In the genomic region with DNA sequence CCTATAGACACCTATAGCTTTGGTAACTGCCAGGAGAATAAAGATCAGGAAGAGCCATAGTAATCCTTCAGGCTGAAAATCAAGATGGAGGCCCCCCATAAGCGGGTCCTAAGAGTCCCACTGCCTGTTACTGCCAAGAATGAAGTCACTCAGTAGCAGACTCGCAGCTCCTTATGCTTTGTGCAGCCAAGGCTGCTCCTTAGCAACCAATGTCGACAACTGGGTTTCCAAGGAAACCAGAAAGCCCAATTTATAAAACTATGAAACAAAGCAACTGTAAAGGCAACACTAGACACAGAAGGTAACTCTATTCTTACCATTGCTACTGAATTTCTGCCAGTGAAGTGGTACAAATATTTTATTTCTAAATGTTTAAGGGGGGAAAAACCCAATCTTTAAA, we compare ENCODE assay signal across 27 cellular contexts. TPM values are rescaled to one million over a fixed set of nuclear protein-coding genes. Genes with fewer than 3 reads are reported as not detected.
A peak's percentile ranks its signal among the peaks of the same experiment; 100 is the strongest.
DNase-seq lines count a peak whose midpoint lies in the region; ATAC-seq lines count a peak whose summit lies in the region.
"Had no signal": no experiment of that assay in that cellular context is flagged by ENCODE, and none has a peak within 500 bp of the region (broad histone marks: within the 10 kb centered on the region; RNA-seq: fewer than 3 reads in every experiment).

No MANE protein-coding gene starts in this region.

- no peak for ATAC-seq in HG03045 (IDR thresholded peaks at IDR 0.05; ENCODE audit: unreplicated experiment)
- ATAC-seq: left lung; stimulated activated naive B cell treated with anti-CD40 and anti-IgM and Interleukin-4, amounts not matched to agents 10 μg/mL and 1 μg/mL and 100 μg/mL, for 72 hours had no signal

- no peaks in the 10 kb centered on the region for H3K36me3 Mint-ChIP-seq in immature natural killer cell
- H3K36me3 Mint-ChIP-seq: activated naive CD8-positive, alpha-beta T cell treated with anti-CD3 and anti-CD28 coated beads, Interleukin-2, amount 10 ng/mL, durations not matched to agents 7 days and 5 days; stimulated activated naive B cell treated with anti-CD40 and anti-IgM and Interleukin-4, amounts not matched to agents 10 μg/mL and 1 μg/mL and 100 μg/mL, for 72 hours had no signal

- peaks cover 0 to 2% (median 1%) of the 10 kb centered on the region in 3 donors for H3K27me3 Mint-ChIP-seq in immature natural killer cell (ENCODE audit: low read depth in 3 of 3)
- H3K27me3 Mint-ChIP-seq: stimulated activated naive B cell treated with anti-CD40 and anti-IgM and Interleukin-4, amounts not matched to agents 10 μg/mL and 1 μg/mL and 100 μg/mL, for 72 hours had no signal

- peak; percentile 4 for DNase-seq in NCI-H2029 treated with DMSO at 0.1 percent for 48 hours (lab: John Stamatoyannopoulos, UW)
- DNase-seq in NCI-H2029 (lab: John Stamatoyannopoulos, UW) = no peak
- peak; percentile 55 for DNase-seq in NCI-H2227 treated with DMSO at 0.1 percent for 48 hours (lab: John Stamatoyannopoulos, UW)
- DNase-seq in iPS-NIHi11 (ENCODE audit: low spot score) = peak; percentile 16
- peak in 6 of 10 donors; percentile 23 to 85 (median 36) for DNase-seq in posterior cingulate gyrus
- no peak for DNase-seq in immature natural killer cell
- no peak for DNase-seq in activated CD4-positive, alpha-beta T cell treated with anti-CD3 and anti-CD28 coated beads for 48 hours
- DNase-seq: activated CD4-positive, alpha-beta T cell treated with anti-CD3 and anti-CD28 coated beads, Interleukin-2, amount 50 U/mL, for 4 hours; activated CD8-positive, alpha-beta memory T cell treated with anti-CD3 and anti-CD28 coated beads, Interleukin-2, amount 50 U/mL, for 48 hours; activated effector memory CD4-positive, alpha-beta T cell treated with Interleukin-2 at 50 U/mL for 16 hours; activated naive CD8-positive, alpha-beta T cell treated with anti-CD3 and anti-CD28 coated beads, Interleukin-2, amount 10 ng/mL, durations not matched to agents 7 days and 5 days; Calu3; colonic mucosa; glutamatergic neuron; IMR-90; MG63; midbrain; NCI-H1694; nephron progenitor cell; SK-N-SH; stimulated activated CD4-positive, alpha-beta T cell treated with anti-CD3 and anti-CD28 coated beads, Interleukin-2, amount 100 ng/mL, for 48 hours; stimulated activated naive B cell treated with anti-CD40 and anti-IgM and Interleukin-4, amounts not matched to agents 10 μg/mL and 1 μg/mL and 100 μg/mL, for 72 hours; testis; uterus; WERI-Rb-1 had no signal

- peaks cover 5 to 46% (median 17%) of the 10 kb centered on the region in 6 donors for H3K9me3 Mint-ChIP-seq in immature natural killer cell
- H3K9me3 Mint-ChIP-seq: activated naive CD8-positive, alpha-beta T cell treated with anti-CD3 and anti-CD28 coated beads, Interleukin-2, amount 10 ng/mL, durations not matched to agents 7 days and 5 days; nephron progenitor cell had no signal

- intact Hi-C loops in posterior cingulate gyrus (cut with DNase I) = no loop called here

- H3K4me3 Mint-ChIP-seq in immature natural killer cell = no peak overlapping the region
- H3K4me3 Mint-ChIP-seq: activated naive CD8-positive, alpha-beta T cell treated with anti-CD3 and anti-CD28 coated beads, Interleukin-2, amount 10 ng/mL, durations not matched to agents 7 days and 5 days; nephron progenitor cell; stimulated activated naive B cell treated with anti-CD40 and anti-IgM and Interleukin-4, amounts not matched to agents 10 μg/mL and 1 μg/mL and 100 μg/mL, for 72 hours had no signal

- H3K4me1 Mint-ChIP-seq in immature natural killer cell = no peaks in the 10 kb centered on the region
- H3K4me1 Mint-ChIP-seq: activated naive CD8-positive, alpha-beta T cell treated with anti-CD3 and anti-CD28 coated beads, Interleukin-2, amount 10 ng/mL, durations not matched to agents 7 days and 5 days; nephron progenitor cell; stimulated activated naive B cell treated with anti-CD40 and anti-IgM and Interleukin-4, amounts not matched to agents 10 μg/mL and 1 μg/mL and 100 μg/mL, for 72 hours had no signal

- no peak overlapping the region for H3K27ac Mint-ChIP-seq in immature natural killer cell
- H3K27ac Mint-ChIP-seq: activated naive CD8-positive, alpha-beta T cell treated with anti-CD3 and anti-CD28 coated beads, Interleukin-2, amount 10 ng/mL, durations not matched to agents 7 days and 5 days; nephron progenitor cell; stimulated activated naive B cell treated with anti-CD40 and anti-IgM and Interleukin-4, amounts not matched to agents 10 μg/mL and 1 μg/mL and 100 μg/mL, for 72 hours had no signal

RNA-seq across cellular contexts. Expression of gene DCLK1, which starts 56.5 kb away (rescaled TPM):
- polyA plus RNA-seq in immature natural killer cell = not detected

Comparison
In these comparisons a context has a peak if more than half of its experiments do, and no peak if none do; other contexts are left out.
1. DNase-seq: peak in NCI-H2029 treated with DMSO at 0.1 percent for 48 hours (single experiment), NCI-H2227 treated with DMSO at 0.1 percent for 48 hours (single experiment), iPS-NIHi11 (single experiment) and posterior cingulate gyrus (6 of 10); none in NCI-H2029 (single experiment), immature natural killer cell (0 of 3) and activated CD4-positive, alpha-beta T cell treated with anti-CD3 and anti-CD28 coated beads for 48 hours (single experiment).